16 cellular contexts compared by ENCODE assay signal in the genomic region with DNA sequence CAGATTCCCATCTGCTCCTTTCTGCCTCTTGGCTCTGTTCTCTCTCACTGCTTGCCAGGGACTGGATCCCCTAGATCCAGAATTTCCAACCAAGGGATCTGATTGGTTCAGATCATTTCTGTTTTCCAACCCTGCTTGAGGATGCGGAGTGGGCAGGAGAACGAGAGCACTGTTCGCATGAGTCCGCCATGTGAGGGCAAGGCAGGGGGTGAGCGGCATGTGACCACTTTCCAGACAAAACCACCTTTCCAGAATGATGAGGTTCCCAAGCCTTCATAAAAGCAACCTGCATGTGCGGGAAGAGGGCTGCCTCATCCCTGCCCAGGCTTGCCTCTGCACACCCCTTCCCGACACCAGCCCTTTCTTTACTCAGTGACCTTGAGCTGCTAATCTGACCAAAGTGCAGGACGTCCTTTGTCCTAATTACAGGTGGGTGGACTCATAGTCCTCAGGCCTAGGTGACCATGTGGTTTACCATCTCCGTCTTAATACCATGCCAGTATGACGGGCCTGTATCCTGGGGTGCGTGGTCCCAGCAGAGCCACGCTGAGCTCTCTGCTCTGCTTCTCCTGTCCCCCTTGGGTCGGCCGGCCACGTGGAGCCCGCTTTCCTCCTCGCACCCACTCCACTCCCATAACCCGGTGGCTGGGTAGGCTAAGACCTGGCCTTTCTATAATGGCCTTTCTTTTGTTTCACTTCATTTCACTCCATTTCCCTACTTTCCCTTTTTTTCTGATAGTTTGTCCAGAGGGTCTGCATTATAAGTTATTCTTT. TPM values are rescaled to one million over a fixed set of nuclear protein-coding genes. Genes with fewer than 3 reads are reported as not detected.
DNase-seq lines count a peak whose midpoint lies in the region; ATAC-seq, FAIRE-seq and TF ChIP-seq lines count a peak whose summit lies in the region.
"Had no signal": no experiment of that assay in that cellular context is flagged by ENCODE, and none has a peak within 500 bp of the region (broad histone marks: within the 10 kb centered on the region; RNA-seq: fewer than 3 reads in every experiment).

No MANE protein-coding gene starts in this region.

- peaks cover 3% of the 10 kb centered on the region for H3K27me3 Mint-ChIP-seq in glutamatergic neuron (ENCODE audit: unreplicated experiment)
- no peaks in the 10 kb centered on the region for H3K27me3 Mint-ChIP-seq in neural progenitor cell (ENCODE audit: insufficient read depth, low read depth)
- H3K27me3 Mint-ChIP-seq: CD4-positive, alpha-beta memory T cell had no signal

- H3K79me2 ChIP-seq in mammary epithelial cell (ENCODE audit: insufficient read depth, low read length) (no peaks in the 10 kb centered on the region), neural progenitor cell (ENCODE audit: low read depth) (no peaks in the 10 kb centered on the region)

- H3F3A ChIP-seq in neural progenitor cell (ENCODE audit: low read depth), result no peaks in the 10 kb centered on the region

- no peak overlapping the region for H3K27ac Mint-ChIP-seq in glutamatergic neuron (ENCODE audit: unreplicated experiment)
- no peak overlapping the region for H3K27ac Mint-ChIP-seq in neural progenitor cell

- TF ChIP-seq CTCF in A549 (IDR thresholded peaks at IDR 0.05), result no peak
- TF ChIP-seq CTCF in HL-60 (IDR thresholded peaks at IDR 0.05; ENCODE audit: insufficient read depth, low read length), result no peak
- no peak for TF ChIP-seq CTCF in mammary epithelial cell (conservative IDR thresholded peaks at IDR 0.05 in 1 of 2, IDR thresholded peaks at IDR 0.05 in 1 of 2; ENCODE audit: extremely low read depth in 1 of 2, insufficient read depth in 1 of 2, low read depth in 1 of 2, low read length in 2 of 2)
- no peak for TF ChIP-seq CTCF in neutrophil (IDR thresholded peaks at IDR 0.05)
- TF ChIP-seq CTCF in glutamatergic neuron (IDR thresholded peaks at IDR 0.05; ENCODE audit: partially characterized antibody, unreplicated experiment), result no peak
- TF ChIP-seq CTCF in neural progenitor cell (IDR thresholded peaks at IDR 0.05), result no peak

- POLR2A ChIA-PET in A549 (lab: Yijun Ruan, JAX), result interaction anchor here (1.1 kb wide), 1 partner anchor 12 kb away, joined by 3 read pairs; no protein-coding TSS in a partner anchor

- no TSS peak for BruUV-seq in mammary epithelial cell (replicated peaks; lab: Mats Ljungman, UMichigan)

- H3K36me3 ChIP-seq in mammary epithelial cell (ENCODE audit: insufficient read depth, low read length) (peaks cover 3% of the 10 kb centered on the region), neutrophil (peaks cover 81% of the 10 kb centered on the region), neural progenitor cell (peaks cover 12% of the 10 kb centered on the region)

- 95% methylated on average over 18 of the region's 18 CpGs for WGBS in A549 (ENCODE audit: missing lambda C conversion rate)
- WGBS in mammary epithelial cell (ENCODE audit: low coverage, missing lambda C conversion rate), result 99% methylated on average over 14 of the region's 18 CpGs

- peak overlapping the region; percentile 62 to 85; a peak in 5 of 6 replicates for H3K27ac ChIP-seq in A549
- peak overlapping the region; percentile 70 for H3K27ac ChIP-seq in HL-60 (replicated peaks)
- H3K27ac ChIP-seq in mammary epithelial cell (ENCODE audit: insufficient read depth, low read depth, low read length), result no peak overlapping the region
- peak overlapping the region; percentile 91 for H3K27ac ChIP-seq in neutrophil
- H3K27ac ChIP-seq in neural progenitor cell, result no peak overlapping the region
- H3K27ac ChIP-seq: GM23248 had no signal

- in situ Hi-C loops in mammary epithelial cell (cut with MboI; ENCODE audit: low sequenced_read_pairs in 2 of 2), result loop anchor here in 1 of 2 donors (5.0 kb wide), 1 partner anchor 33 kb away; no protein-coding TSS in a partner anchor

- no peaks in the 10 kb centered on the region for H3K4me1 Mint-ChIP-seq in glutamatergic neuron (ENCODE audit: low read depth, unreplicated experiment)
- H3K4me1 Mint-ChIP-seq in neural progenitor cell, result peaks cover 9% of the 10 kb centered on the region

- intact Hi-C loops in mammary epithelial cell (cut with micrococcal nuclease), result no loop called here

- H3K4me3 Mint-ChIP-seq in glutamatergic neuron (ENCODE audit: unreplicated experiment), result no peak overlapping the region
- no peak overlapping the region for H3K4me3 Mint-ChIP-seq in neural progenitor cell
- H3K4me3 Mint-ChIP-seq: CD4-positive, alpha-beta memory T cell had no signal

- no peak for TF ChIP-seq POLR2A in A549 (IDR thresholded peaks at IDR 0.05; ENCODE audit: low read length)

- no peak for FAIRE-seq in A549 (lab: Jason Lieb, UNC)
- FAIRE-seq: G401.6, GM12892 had no signal

- H3K9ac ChIP-seq in mammary epithelial cell (ENCODE audit: insufficient read depth, low read length) (no peak overlapping the region), neural progenitor cell (no peak overlapping the region)
- H3K9ac ChIP-seq: GM23248 had no signal

- TF ChIP-seq RAD21 in A549 (conservative IDR thresholded peaks at IDR 0.05 in 1 of 2, IDR thresholded peaks at IDR 0.05 in 1 of 2), result no peak

- no peak; a peak in 1 of 6 replicates for ATAC-seq in A549
- no peak for ATAC-seq in GM18870 (IDR thresholded peaks at IDR 0.05; ENCODE audit: unreplicated experiment)
- no peak for ATAC-seq in GM18909 (IDR thresholded peaks at IDR 0.05; ENCODE audit: poor library complexity, unreplicated experiment)

- CTCF ChIA-PET in A549 (lab: Yijun Ruan, JAX) (no interaction called here), mammary epithelial cell (lab: Charles Lee; ENCODE audit: low non-redundant PET) (interaction anchor here (0.7 kb wide), 1 partner anchor 12 kb away, joined by 7 read pairs; no protein-coding TSS in a partner anchor)

- H3K4me2 ChIP-seq in A549, result peak overlapping the region; percentile 32; the same call in 1 of the 3 replicates
- H3K4me2 ChIP-seq in mammary epithelial cell (ENCODE audit: insufficient read depth, low read depth, low read length), result no peak overlapping the region
- H3K4me2 ChIP-seq in neural progenitor cell, result no peak overlapping the region

- TF ChIP-seq EP300 in A549 (IDR thresholded peaks at IDR 0.05), result no peak

- peaks cover 43% of the 10 kb centered on the region for H3K36me3 Mint-ChIP-seq in glutamatergic neuron (ENCODE audit: unreplicated experiment)
- H3K36me3 Mint-ChIP-seq in neural progenitor cell, result peaks cover 68% of the 10 kb centered on the region

- H3K9me3 ChIP-seq in A549, result peaks cover 10% of the 10 kb centered on the region; the same call in 1 of the 3 replicates
- H3K9me3 ChIP-seq in mammary epithelial cell (replicated peaks; ENCODE audit: insufficient read depth, low read length), result no peaks in the 10 kb centered on the region
- H3K9me3 ChIP-seq in neutrophil, result peaks cover 5% of the 10 kb centered on the region
- peaks cover 7% of the 10 kb centered on the region for H3K9me3 ChIP-seq in neural progenitor cell (ENCODE audit: low read depth)

- DNase-seq in A549 (ENCODE audit: low read depth in 1 of 2, low spot score in 1 of 2) (no peak), HL-60 (ENCODE audit: low read depth in 1 of 2, low spot score in 1 of 2) (no peak), mammary epithelial cell (no peak), glutamatergic neuron (no peak), neural progenitor cell (ENCODE audit: low spot score) (no peak)
- DNase-seq: CD4-positive, alpha-beta memory T cell; DMS79 treated with DMSO at 0.1 percent for 48 hours; NCI-H1930; NCI-H2171; NCI-H774 had no signal

- H3K9me3 Mint-ChIP-seq in glutamatergic neuron (ENCODE audit: unreplicated experiment) (peaks cover 19% of the 10 kb centered on the region), neural progenitor cell (peaks cover 37% of the 10 kb centered on the region)

- H3K4me1 ChIP-seq in A549, result peaks cover 15% of the 10 kb centered on the region
- H3K4me1 ChIP-seq in mammary epithelial cell (ENCODE audit: insufficient read depth, low read length), result peaks cover 13% of the 10 kb centered on the region
- H3K4me1 ChIP-seq in neutrophil (ENCODE audit: control insufficient read depth in 1 of 2, insufficient read depth in 1 of 2, low read depth in 1 of 2, low read length in 1 of 2), result peaks cover 56 to 66% of the 10 kb centered on the region in 2 experiments
- H3K4me1 ChIP-seq in neural progenitor cell, result peaks cover 8% of the 10 kb centered on the region

- no peaks in the 10 kb centered on the region for H4K20me1 ChIP-seq in mammary epithelial cell (ENCODE audit: insufficient read depth, low read length)
- no peaks in the 10 kb centered on the region for H4K20me1 ChIP-seq in neural progenitor cell (ENCODE audit: low read depth)

- H3K4me3 ChIP-seq in A549 (no peak overlapping the region), HL-60 (replicated peaks; ENCODE audit: insufficient read depth, low read length) (no peak overlapping the region), mammary epithelial cell (replicated peaks in 1 of 3; ENCODE audit: insufficient read depth in 1 of 3, low read depth in 2 of 3, low read length in 3 of 3) (no peak overlapping the region), neutrophil (ENCODE audit: low read depth in 1 of 2, low read length in 1 of 2) (peak overlapping the region; percentile 46 to 56), neural progenitor cell (no peak overlapping the region)
- H3K4me3 ChIP-seq: GM23248 had no signal

- dilution Hi-C loops in mammary epithelial cell (cut with HindIII; ENCODE audit: low sequenced_read_pairs), result no loop called here

- H2AFZ ChIP-seq in mammary epithelial cell (ENCODE audit: low read depth, low read length) (peak overlapping the region; percentile 73), neural progenitor cell (replicated peaks) (no peak overlapping the region)
- H2AFZ ChIP-seq: GM23248 had no signal

- H3K27me3 ChIP-seq in HL-60 (ENCODE audit: insufficient read depth, poor library complexity, severe bottlenecking) (no peaks in the 10 kb centered on the region), mammary epithelial cell (ENCODE audit: insufficient read depth, low read length) (no peaks in the 10 kb centered on the region), neutrophil (no peaks in the 10 kb centered on the region), neural progenitor cell (no peaks in the 10 kb centered on the region)

RNA-seq across cellular contexts. Expression of a gene that starts 14.4 kb away (rescaled TPM):
- polyA plus RNA-seq in A549 (2011; rRNA removed) (77.0 and 86.5 TPM in 2 replicates), A549 (2017; fragmentation: RNase III; extraction: RNeasy Plus Mini Kit Qiagen cat#74134 plus additional on column Dnase treatment) (61.3 to 70.6 TPM (median 67.2 TPM) in 3 replicates), mammary epithelial cell (25.1 TPM)
- polyA plus RNA-seq in A549 (2012; cell fraction: cytosol; rRNA removed), result 78.6 and 80.2 TPM in 2 replicates
- polyA plus RNA-seq in A549 (2012; cell fraction: nucleus; rRNA removed), result 37.9 and 48.4 TPM in 2 replicates
- 47.2 and 54.9 TPM in 2 replicates for polyA minus RNA-seq in A549 (2011; rRNA and poly(A)+ RNA removed)
- total RNA-seq in mammary epithelial cell (10 to 100 TPM; 17.0 to 20.3 TPM), glutamatergic neuron (ENCODE audit: unreplicated experiment) (28.1 TPM), neural progenitor cell (ENCODE audit: low replicate concordance) (17.2 and 19.5 TPM in 2 replicates)
- polyA minus RNA-seq in mammary epithelial cell, result 31.0 TPM

RNA-seq across cellular contexts. Expression of a gene that starts 42.7 kb away (rescaled TPM):
- polyA plus RNA-seq in A549 (2011; rRNA removed) (107 and 126 TPM in 2 replicates), A549 (2017; fragmentation: RNase III; extraction: RNeasy Plus Mini Kit Qiagen cat#74134 plus additional on column Dnase treatment) (98.5 to 107 TPM (median 104 TPM) in 3 replicates), mammary epithelial cell (82.5 TPM)
- polyA plus RNA-seq in A549 (2012; cell fraction: cytosol; rRNA removed), result 84.1 and 91.4 TPM in 2 replicates
- 86.4 and 139 TPM in 2 replicates for polyA plus RNA-seq in A549 (2012; cell fraction: nucleus; rRNA removed)
- polyA minus RNA-seq in A549 (2011; rRNA and poly(A)+ RNA removed), result 65.5 and 65.6 TPM in 2 replicates
- total RNA-seq in mammary epithelial cell (10 to 100 TPM; 70.0 to 93.3 TPM), glutamatergic neuron (ENCODE audit: unreplicated experiment) (14.0 TPM), neural progenitor cell (ENCODE audit: low replicate concordance) (13.3 and 17.4 TPM in 2 replicates)
- polyA minus RNA-seq in mammary epithelial cell, result 123 TPM

RNA-seq across cellular contexts. Expression of a gene that starts 54.2 kb away (rescaled TPM):
- polyA plus RNA-seq in A549 (2011; rRNA removed) (13.5 and 14.3 TPM in 2 replicates), A549 (2017; fragmentation: RNase III; extraction: RNeasy Plus Mini Kit Qiagen cat#74134 plus additional on column Dnase treatment) (10.4 to 12.2 TPM (median 10.6 TPM) in 3 replicates), mammary epithelial cell (13.9 TPM)
- 5.3 and 5.9 TPM in 2 replicates for polyA plus RNA-seq in A549 (2012; cell fraction: cytosol; rRNA removed)
- 5.5 and 8.5 TPM in 2 replicates for polyA plus RNA-seq in A549 (2012; cell fraction: nucleus; rRNA removed)
- polyA minus RNA-seq in A549 (2011; rRNA and poly(A)+ RNA removed), result 11.1 and 12.0 TPM in 2 replicates
- total RNA-seq in mammary epithelial cell (10 to 100 TPM; 21.1 to 26.8 TPM), glutamatergic neuron (ENCODE audit: unreplicated experiment) (10.6 TPM), neural progenitor cell (ENCODE audit: low replicate concordance) (4.6 and 4.9 TPM in 2 replicates)
- 13.3 TPM for polyA minus RNA-seq in mammary epithelial cell

Comparison
In these comparisons a context has a peak if more than half of its experiments do, and no peak if none do; other contexts are left out.
1. H3K27ac ChIP-seq: peak in A549 (2 of 2), HL-60 (single experiment) and neutrophil (single experiment); none in mammary epithelial cell (single experiment) and neural progenitor cell (single experiment).
2. H3K4me3 ChIP-seq: peak in neutrophil (2 of 2); none in A549 (single experiment), HL-60 (single experiment), mammary epithelial cell (0 of 3) and neural progenitor cell (single experiment).